6 cellular contexts compared by ENCODE assay signal in genomic region chr17:39652635-39653315, GRCh38.
A peak's percentile ranks its signal among the peaks of the same experiment; 100 is the strongest.
DNase-seq lines count a peak whose midpoint lies in the region; ATAC-seq and TF ChIP-seq lines count a peak whose summit lies in the region.

No MANE protein-coding gene starts in this region.

- no peak for ATAC-seq in GM18861 (IDR thresholded peaks at IDR 0.05; ENCODE audit: unreplicated experiment)

- TF ChIP-seq POLR2A in erythroblast (IDR thresholded peaks at IDR 0.05; ENCODE audit: low read length) = no peak

- H3K27ac ChIP-seq in substantia nigra (ENCODE audit: low read depth, low read length, poor library complexity, severe bottlenecking) = peak overlapping the region; percentile 83

- DNase-seq in NCI-H82 (lab: John Stamatoyannopoulos, UW) = peak; percentile 58
- DNase-seq in NCI-H82 treated with DMSO at 0.1 percent for 48 hours (lab: John Stamatoyannopoulos, UW; ENCODE audit: unreplicated experiment) = no peak
- peak; percentile 60 to 79 for DNase-seq in hippocampal formation (lab: John Stamatoyannopoulos, UW)
- peak in 43 of 49 donors; percentile 20 to 79 (median 56) for DNase-seq in substantia nigra (lab: John Stamatoyannopoulos, UW)
- DNase-seq in erythroblast (lab: John Stamatoyannopoulos, UW) = no peak

Comparison
In these comparisons a context has a peak if more than half of its experiments do, and no peak if none do; other contexts are left out.
1. DNase-seq: peak in NCI-H82 (single experiment), hippocampal formation (2 of 2) and substantia nigra (43 of 49); none in NCI-H82 treated with DMSO at 0.1 percent for 48 hours (single experiment) and erythroblast (0 of 2).